13 cellular contexts compared by ENCODE assay signal in the genomic region with DNA sequence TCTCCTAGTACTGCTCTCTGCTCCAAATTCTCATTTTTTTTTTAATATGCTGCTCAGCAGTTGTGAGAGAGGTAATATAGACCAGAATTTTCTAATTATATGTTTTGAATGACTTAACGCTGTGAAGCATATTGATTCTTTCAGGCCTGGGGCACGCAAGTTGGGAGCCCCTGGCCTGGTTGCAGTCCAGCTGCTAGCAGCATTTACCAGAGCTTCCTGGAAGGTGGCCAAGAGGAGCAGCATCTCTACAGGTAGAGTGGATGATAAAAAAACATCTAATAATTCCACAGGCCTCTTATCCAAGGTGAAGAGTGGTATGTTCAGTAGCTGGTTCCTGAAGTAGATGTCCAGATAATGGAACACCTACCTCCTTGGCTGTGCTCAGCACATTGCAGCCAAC.
"Had no signal": no experiment of that assay in that cellular context is flagged by ENCODE, and none has a peak within 500 bp of the region (broad histone marks: within the 10 kb centered on the region; RNA-seq: fewer than 3 reads in every experiment).

No MANE protein-coding gene starts in this region.

- ATAC-seq: activated naive CD8-positive, alpha-beta T cell treated with anti-CD3 and anti-CD28 coated beads, Interleukin-2, amount 50 U/mL, for 24 hours; esophagus mucosa; left cardiac atrium; lower lobe of right lung; stimulated activated naive CD8-positive, alpha-beta T cell treated with anti-CD3 and anti-CD28 coated beads, Interleukin-15, amount 100 ng/mL, for 72 hours had no signal

- H3K4me1 ChIP-seq: lower lobe of right lung, uterus had no signal

- H3K4me3 ChIP-seq: ascending aorta, lower lobe of right lung, uterus had no signal

- H3K9me3 ChIP-seq: ascending aorta, lower lobe of right lung, uterus had no signal

- DNase-seq: activated B cell treated with CpG ODN at 0.5 μM for 24 hours; activated CD4-positive, alpha-beta T cell treated with anti-CD3 and anti-CD28 coated beads, Interleukin-2, amount 10 ng/mL, durations not matched to agents 24 days and 14 days; activated naive CD4-positive, alpha-beta T cell; activated naive CD8-positive, alpha-beta T cell treated with anti-CD3 and anti-CD28 coated beads, Interleukin-2, amount 50 U/mL, for 24 hours; left cardiac atrium; lower lobe of right lung; naive B cell; stimulated activated CD4-positive, alpha-beta T cell treated with anti-CD3 and anti-CD28 coated beads, Interleukin-15, amount 100 ng/mL, for 24 hours; stimulated activated CD4-positive, alpha-beta T cell treated with anti-CD3 and anti-CD28 coated beads, Interleukin-4, amount 100 ng/mL, for 4 hours; stimulated activated naive CD8-positive, alpha-beta T cell treated with anti-CD3 and anti-CD28 coated beads, Interleukin-15, amount 100 ng/mL, for 72 hours; uterus had no signal

- H3K36me3 ChIP-seq: ascending aorta, lower lobe of right lung, uterus had no signal

- H3K27me3 ChIP-seq: ascending aorta, uterus had no signal

- H3K27ac ChIP-seq: ascending aorta, lower lobe of right lung, uterus had no signal
